ENCODE assay signal across 8 cellular contexts in the genomic region with DNA sequence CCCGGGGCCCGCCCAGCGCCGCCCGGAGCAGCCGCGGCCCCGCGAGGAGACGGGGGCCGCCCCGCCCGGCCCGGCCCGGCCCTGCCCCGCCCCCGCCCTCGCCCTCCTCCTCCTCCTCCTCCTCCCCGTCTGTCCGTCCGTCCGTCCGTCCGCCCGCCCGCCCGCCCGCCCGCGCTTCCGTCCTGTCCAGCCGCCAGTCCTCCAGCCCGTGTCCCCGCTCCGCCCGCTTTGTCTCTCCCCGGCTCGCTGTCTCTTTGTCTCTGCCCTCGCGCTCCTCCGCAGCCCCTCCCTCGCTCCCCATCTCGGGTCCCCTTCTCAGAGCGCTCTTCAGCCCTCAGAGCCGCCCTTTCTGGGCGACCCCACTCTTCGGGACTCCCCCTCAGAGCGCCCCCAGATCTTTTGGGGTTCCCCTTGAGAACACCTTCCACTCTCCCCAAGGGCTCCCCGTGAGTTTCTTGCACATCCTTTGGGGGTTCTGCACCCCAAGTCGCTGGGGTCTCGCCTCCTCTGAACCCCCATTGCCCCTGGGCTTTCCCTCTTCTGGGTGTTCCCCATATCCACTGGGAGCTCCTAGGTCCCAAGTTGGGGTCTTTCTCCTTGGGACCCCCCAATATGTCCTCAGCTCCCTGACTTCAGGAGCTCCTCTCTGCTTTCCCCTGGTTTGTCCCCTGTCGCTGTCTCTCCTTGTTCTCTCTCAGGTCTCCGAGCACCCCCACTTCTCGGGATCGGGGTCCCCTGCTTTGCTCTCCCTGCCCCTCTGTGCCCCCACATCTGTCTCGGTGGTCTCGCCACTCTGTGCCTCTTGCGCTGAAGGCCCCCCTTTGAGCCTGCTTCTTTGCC.
DNase-seq lines count a peak whose midpoint lies in the region; ATAC-seq and TF ChIP-seq lines count a peak whose summit lies in the region.

No MANE protein-coding gene starts in this region.

- H3K27ac Mint-ChIP-seq in neural progenitor cell: peak overlapping the region; percentile 94

- peaks cover 12% of the 10 kb centered on the region for H3K27me3 Mint-ChIP-seq in neural progenitor cell (ENCODE audit: insufficient read depth, low read depth)

- ATAC-seq in gastroesophageal sphincter: peak; percentile 54
- no peak for ATAC-seq in HG03457 (IDR thresholded peaks at IDR 0.05; ENCODE audit: unreplicated experiment)

- H3K9me3 Mint-ChIP-seq in neural progenitor cell: no peaks in the 10 kb centered on the region

- no peaks in the 10 kb centered on the region for H3K27me3 ChIP-seq in OCI-LY3 (ENCODE audit: low read depth, low read length)
- no peaks in the 10 kb centered on the region for H3K27me3 ChIP-seq in gastroesophageal sphincter
- H3K27me3 ChIP-seq in neural progenitor cell: no peaks in the 10 kb centered on the region

- no peaks in the 10 kb centered on the region for H3K36me3 ChIP-seq in ES-I3 (ENCODE audit: insufficient read depth, low read length)
- no peaks in the 10 kb centered on the region for H3K36me3 ChIP-seq in OCI-LY3 (replicated peaks; ENCODE audit: low read depth, low read length)
- no peaks in the 10 kb centered on the region for H3K36me3 ChIP-seq in gastroesophageal sphincter
- no peaks in the 10 kb centered on the region for H3K36me3 ChIP-seq in neural progenitor cell

- H3K4me1 Mint-ChIP-seq in neural progenitor cell: peaks cover 40% of the 10 kb centered on the region

- CTCF ChIA-PET in HEK293T (lab: Yijun Ruan, JAX): no interaction called here

- H3K27ac ChIP-seq in OCI-LY3 (ENCODE audit: low read length) (no peak overlapping the region), gastroesophageal sphincter (peak overlapping the region; percentile 93 to 100 (median 99)), neural progenitor cell (no peak overlapping the region)

- H3K36me3 Mint-ChIP-seq in neural progenitor cell: peaks cover 2% of the 10 kb centered on the region

- POLR2A ChIA-PET in HEK293T (lab: Yijun Ruan, JAX): interaction anchor here (1.2 kb wide), 1 partner anchor 218 kb away, joined by 3 read pairs; no protein-coding TSS in a partner anchor

- H4K20me1 ChIP-seq in OCI-LY3 (ENCODE audit: insufficient read depth, low read length) (peaks cover 19% of the 10 kb centered on the region), neural progenitor cell (ENCODE audit: low read depth) (peaks cover 49% of the 10 kb centered on the region)

- TF ChIP-seq EP300 in gastroesophageal sphincter (IDR thresholded peaks at IDR 0.05): no peak

- H3K9me3 ChIP-seq in ES-I3 (ENCODE audit: control insufficient read depth, insufficient read depth, low read length) (no peaks in the 10 kb centered on the region), OCI-LY3 (ENCODE audit: insufficient read depth, low read length) (no peaks in the 10 kb centered on the region), gastroesophageal sphincter (no peaks in the 10 kb centered on the region), neural progenitor cell (ENCODE audit: low read depth) (no peaks in the 10 kb centered on the region)

- DNase-seq in HEK293T (ENCODE audit: extremely low spot score) (peak; percentile 55), activated gamma-delta T cell treated with Interleukin-2 at 50 U/mL for 16 hours (peak; percentile 20), neural progenitor cell (ENCODE audit: low spot score) (peak; percentile 83), NCI-H2107 (lab: John Stamatoyannopoulos, UW) (no peak)

- H3K4me2 ChIP-seq in OCI-LY3 (ENCODE audit: low read length) (peak overlapping the region; percentile 99), neural progenitor cell (peak overlapping the region; percentile 92)

- H3K9ac ChIP-seq in ES-I3 (ENCODE audit: low read depth, low read length) (peak overlapping the region; percentile 91), OCI-LY3 (ENCODE audit: low read length) (peak overlapping the region; percentile 75), neural progenitor cell (peak overlapping the region; percentile 48)

- H3K79me2 ChIP-seq in OCI-LY3 (ENCODE audit: low read length) (peaks cover 9% of the 10 kb centered on the region; the same call in 1 of the 2 replicates), neural progenitor cell (ENCODE audit: low read depth) (peaks cover 52% of the 10 kb centered on the region)

- H3K4me3 Mint-ChIP-seq in neural progenitor cell: peak overlapping the region; percentile 97

- peaks cover 24% of the 10 kb centered on the region for H3K4me1 ChIP-seq in ES-I3 (ENCODE audit: insufficient read depth, low read length)
- H3K4me1 ChIP-seq in OCI-LY3 (ENCODE audit: low read length): peaks cover 38% of the 10 kb centered on the region
- peaks cover 10 to 51% (median 40%) of the 10 kb centered on the region in 3 donors for H3K4me1 ChIP-seq in gastroesophageal sphincter
- peaks cover 30% of the 10 kb centered on the region for H3K4me1 ChIP-seq in neural progenitor cell

- TF ChIP-seq POLR2A in gastroesophageal sphincter (IDR thresholded peaks at IDR 0.05): no peak

- peak overlapping the region; percentile 92 for H3K4me3 ChIP-seq in OCI-LY3 (ENCODE audit: low read length)
- H3K4me3 ChIP-seq in gastroesophageal sphincter: peak overlapping the region; percentile 74 to 94
- H3K4me3 ChIP-seq in neural progenitor cell: peak overlapping the region; percentile 82

- H3F3A ChIP-seq in neural progenitor cell (ENCODE audit: low read depth): peaks cover 35% of the 10 kb centered on the region

- 0% methylated on average over 10 to 19 of the region's 58 CpGs for WGBS in gastroesophageal sphincter (ENCODE audit: low coverage in 1 of 2), 2 donors

- H2AFZ ChIP-seq in OCI-LY3 (ENCODE audit: low read depth, low read length) (0 out of 2 replicates have a peak overlapping the region, but pooled peaks have one; percentile 4), neural progenitor cell (replicated peaks) (no peak overlapping the region)

- TF ChIP-seq CTCF in OCI-LY3 (IDR thresholded peaks at IDR 0.05; ENCODE audit: low read depth, low read length): no peak
- no peak for TF ChIP-seq CTCF in gastroesophageal sphincter (IDR thresholded peaks at IDR 0.05)
- TF ChIP-seq CTCF in neural progenitor cell (IDR thresholded peaks at IDR 0.05): no peak

TF ChIP-seq in HEK293T, 16 proteins besides CTCF, POLR2A, EP300 and RAD21:
- TF ChIP-seq LEF1 (IDR thresholded peaks at IDR 0.05; ENCODE audit: borderline replicate concordance) (no peak), CTBP1 (IDR thresholded peaks at IDR 0.05; ENCODE audit: borderline replicate concordance) (no peak), L3MBTL2 (conservative IDR thresholded peaks at IDR 0.05) (no peak), ELF4 (IDR thresholded peaks at IDR 0.05) (no peak), ARNT (IDR thresholded peaks at IDR 0.05) (no peak), FOXM1 (IDR thresholded peaks at IDR 0.05; ENCODE audit: borderline replicate concordance) (no peak), SUZ12 (IDR thresholded peaks at IDR 0.05) (no peak), TARDBP (IDR thresholded peaks at IDR 0.05) (no peak), FOXA1 (IDR thresholded peaks at IDR 0.05) (no peak), FOXK2 (IDR thresholded peaks at IDR 0.05) (no peak), SP1 (IDR thresholded peaks at IDR 0.05) (no peak), BHLHE40 (IDR thresholded peaks at IDR 0.05; ENCODE audit: borderline replicate concordance) (no peak)
- TF ChIP-seq, protein P1, sequence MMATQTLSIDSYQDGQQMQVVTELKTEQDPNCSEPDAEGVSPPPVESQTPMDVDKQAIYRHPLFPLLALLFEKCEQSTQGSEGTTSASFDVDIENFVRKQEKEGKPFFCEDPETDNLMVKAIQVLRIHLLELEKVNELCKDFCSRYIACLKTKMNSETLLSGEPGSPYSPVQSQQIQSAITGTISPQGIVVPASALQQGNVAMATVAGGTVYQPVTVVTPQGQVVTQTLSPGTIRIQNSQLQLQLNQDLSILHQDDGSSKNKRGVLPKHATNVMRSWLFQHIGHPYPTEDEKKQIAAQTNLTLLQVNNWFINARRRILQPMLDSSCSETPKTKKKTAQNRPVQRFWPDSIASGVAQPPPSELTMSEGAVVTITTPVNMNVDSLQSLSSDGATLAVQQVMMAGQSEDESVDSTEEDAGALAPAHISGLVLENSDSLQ (IDR thresholded peaks at IDR 0.05): no peak

Comparison
In these comparisons a context has a peak if more than half of its experiments do, and no peak if none do; other contexts are left out.
1. H3K27ac ChIP-seq: peak in gastroesophageal sphincter (4 of 4); none in OCI-LY3 (single experiment) and neural progenitor cell (single experiment).
2. Peak in every context shown above with its lines, with median percentiles within 50 percentile points of each other: H3K9ac ChIP-seq and H3K4me3 ChIP-seq.